In the genomic region with DNA sequence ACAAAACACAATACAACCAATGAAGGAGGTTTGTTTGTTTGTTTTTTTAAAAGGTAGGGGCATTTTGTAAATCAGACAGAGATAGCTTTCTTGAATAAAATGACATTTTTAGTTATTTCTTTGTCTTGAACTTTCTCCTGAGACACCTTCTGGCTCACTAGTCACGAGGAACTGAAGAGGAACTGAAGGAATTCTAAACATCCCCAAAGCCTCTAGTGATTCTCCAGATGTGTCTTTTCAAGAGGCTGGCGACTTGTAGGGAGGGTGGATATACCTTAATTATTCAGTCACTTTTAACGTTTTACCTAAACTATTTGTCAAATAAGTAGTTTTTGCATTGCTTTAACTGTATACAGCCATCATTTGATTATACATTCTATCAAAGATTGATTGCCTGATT, we compare ENCODE assay signal across 27 cellular contexts.
"Had no signal": no experiment of that assay in that cellular context is flagged by ENCODE, and none has a peak within 500 bp of the region (broad histone marks: within the 10 kb centered on the region; RNA-seq: fewer than 3 reads in every experiment).

No MANE protein-coding gene starts in this region.

- H3K36me3 ChIP-seq: lower lobe of right lung, sigmoid colon, transverse colon had no signal

- H3K4me1 ChIP-seq: lower lobe of right lung, transverse colon had no signal

- H3K4me3 Mint-ChIP-seq: activated naive CD8-positive, alpha-beta T cell treated with anti-CD3 and anti-CD28 coated beads for 36 hours; activated T-cell treated with anti-CD3 and anti-CD28 coated beads, Interleukin-2, amount 50 U/mL, for 4 hours; natural killer cell treated with Interleukin-12 subunit alpha and Interleukin-12 subunit beta and Interleukin-15 and Interleukin-18, amount 100 ng/mL, for 72 hours; stimulated activated memory B cell treated with anti-CD40 and anti-IgM and Interleukin-4, amounts not matched to agents 10 μg/mL and 1 μg/mL and 100 μg/mL, for 72 hours; T-helper 1 cell treated with Interleukin-12 subunit alpha and Interleukin-12 subunit beta and Interleukin-4 antibody, amounts not matched to agents 30 μg/mL and 1 μg/mL, for 36 hours had no signal

- H3K27ac ChIP-seq: coronary artery, lower lobe of right lung, sigmoid colon, transverse colon had no signal

- H3K27me3 Mint-ChIP-seq: activated naive CD8-positive, alpha-beta T cell treated with anti-CD3 and anti-CD28 coated beads for 36 hours; natural killer cell treated with Interleukin-12 subunit alpha and Interleukin-12 subunit beta and Interleukin-15 and Interleukin-18, amount 100 ng/mL, for 72 hours; stimulated activated memory B cell treated with anti-CD40 and anti-IgM and Interleukin-4, amounts not matched to agents 10 μg/mL and 1 μg/mL and 100 μg/mL, for 72 hours had no signal

- H3K27ac Mint-ChIP-seq: activated naive CD8-positive, alpha-beta T cell treated with anti-CD3 and anti-CD28 coated beads for 36 hours; activated T-helper 2 cell treated with anti-CD3 and anti-CD28 coated beads, Interferon-gamma antibody, Interleukin-2, Interleukin-4, amounts not matched to agents 10 μg/mL and 5 μg/mL and 100 μg/mL, durations not matched to agents 14 hours and 24 hours and 36 hours; natural killer cell treated with Interleukin-12 subunit alpha and Interleukin-12 subunit beta and Interleukin-15 and Interleukin-18, amount 100 ng/mL, for 72 hours; stimulated activated memory B cell treated with anti-CD40 and anti-IgM and Interleukin-4, amounts not matched to agents 10 μg/mL and 1 μg/mL and 100 μg/mL, for 72 hours; T-helper 1 cell treated with Interleukin-12 subunit alpha and Interleukin-12 subunit beta and Interleukin-4 antibody, amounts not matched to agents 30 μg/mL and 1 μg/mL, for 36 hours had no signal

- FAIRE-seq: astrocyte, keratinocyte, urothelium cell line had no signal

- DNase-seq: activated CD4-positive, alpha-beta T cell treated with anti-CD3 and anti-CD28 coated beads for 4 hours; activated CD4-positive, alpha-beta T cell treated with anti-CD3 and anti-CD28 coated beads, Interleukin-2, amount 50 U/mL, for 48 hours; activated CD4-positive, CD25-positive, alpha-beta regulatory T cell; activated CD8-positive, alpha-beta memory T cell treated with anti-CD3 and anti-CD28 coated beads, Interleukin-2, amount 50 U/mL, for 48 hours; activated naive CD4-positive, alpha-beta T cell; activated naive CD8-positive, alpha-beta T cell treated with anti-CD3 and anti-CD28 coated beads for 36 hours; activated T-cell treated with anti-CD3 and anti-CD28 coated beads, Interleukin-2, amount 50 U/mL, for 4 hours; central memory CD4-positive, alpha-beta T cell; foreskin fibroblast; left colon; lower lobe of right lung; occipital lobe; posterior cingulate gyrus; retina; sigmoid colon; stimulated activated CD4-positive, alpha-beta T cell treated with anti-CD3 and anti-CD28 coated beads, Interleukin-15, amount 100 ng/mL, for 24 hours; T1000; transverse colon had no signal

- H3K4me3 ChIP-seq: coronary artery, lower lobe of right lung, sigmoid colon, smooth muscle cell, transverse colon had no signal

- H3K4me2 ChIP-seq: smooth muscle cell had no signal

- H3K36me3 Mint-ChIP-seq: natural killer cell treated with Interleukin-12 subunit alpha and Interleukin-12 subunit beta and Interleukin-15 and Interleukin-18, amount 100 ng/mL, for 72 hours; stimulated activated memory B cell treated with anti-CD40 and anti-IgM and Interleukin-4, amounts not matched to agents 10 μg/mL and 1 μg/mL and 100 μg/mL, for 72 hours had no signal

- H3K4me1 Mint-ChIP-seq: activated naive CD8-positive, alpha-beta T cell treated with anti-CD3 and anti-CD28 coated beads for 36 hours; stimulated activated memory B cell treated with anti-CD40 and anti-IgM and Interleukin-4, amounts not matched to agents 10 μg/mL and 1 μg/mL and 100 μg/mL, for 72 hours had no signal

- H3K9me3 Mint-ChIP-seq: activated T-cell treated with anti-CD3 and anti-CD28 coated beads, Interleukin-2, amount 50 U/mL, for 4 hours; activated T-helper 2 cell treated with anti-CD3 and anti-CD28 coated beads, Interferon-gamma antibody, Interleukin-2, Interleukin-4, amounts not matched to agents 10 μg/mL and 5 μg/mL and 100 μg/mL, durations not matched to agents 14 hours and 24 hours and 36 hours; T-helper 1 cell treated with Interleukin-12 subunit alpha and Interleukin-12 subunit beta and Interleukin-4 antibody, amounts not matched to agents 30 μg/mL and 1 μg/mL, for 36 hours had no signal

- H3K27me3 ChIP-seq: sigmoid colon, transverse colon had no signal

- H3K9me3 ChIP-seq: lower lobe of right lung, sigmoid colon, transverse colon had no signal
